In genomic region chr10:124916585-124917167, GRCh38 we compare ENCODE assay signal across 8 cellular contexts. TPM values are rescaled to one million over a fixed set of nuclear protein-coding genes. Genes with fewer than 3 reads are reported as not detected.
DNase-seq lines count a peak whose midpoint lies in the region; ATAC-seq, FAIRE-seq and TF ChIP-seq lines count a peak whose summit lies in the region.

No MANE protein-coding gene starts in this region.

- peak; percentile 87 to 94 for TF ChIP-seq POLR2A in H1 (IDR thresholded peaks at IDR 0.05; ENCODE audit: control extremely low read depth in 1 of 2, low read depth in 2 of 2, low read length in 2 of 2)

- H3K4me1 Mint-ChIP-seq in activated CD8-positive, alpha-beta memory T cell treated with anti-CD3 and anti-CD28 coated beads, Interleukin-2, amount 10 ng/mL, durations not matched to agents 7 days and 5 days: peaks cover 32% of the 10 kb centered on the region

- H4K91ac ChIP-seq in H1 (replicated peaks; ENCODE audit: insufficient read length, low read length) (peak overlapping the region; percentile 85), mesenchymal stem cell (ENCODE audit: low read length) (peak overlapping the region; percentile 92)

- no peak for FAIRE-seq in H1 (lab: Jason Lieb, UNC)

- 0 out of 2 replicates have a peak overlapping the region, but pooled peaks have one; percentile 56 for H2BK5ac ChIP-seq in H1 (ENCODE audit: low read depth, low read length)
- peak overlapping the region; percentile 97 for H2BK5ac ChIP-seq in mesenchymal stem cell (ENCODE audit: low read depth, low read length, poor library complexity, severe bottlenecking)

- peak overlapping the region; percentile 93 to 100 (median 97) for H3K4me3 ChIP-seq in H1 (ENCODE audit: extremely low read depth in 1 of 4, insufficient read depth in 2 of 4, low read depth in 3 of 4, low read length in 4 of 4)
- H3K4me3 ChIP-seq in mesenchymal stem cell (ENCODE audit: insufficient read depth in 1 of 2, low read depth in 1 of 2, low read length in 2 of 2): peak overlapping the region; percentile 85 to 98

- peak overlapping the region; percentile 88 for H3K27ac Mint-ChIP-seq in activated CD8-positive, alpha-beta memory T cell treated with anti-CD3 and anti-CD28 coated beads, Interleukin-2, amount 10 ng/mL, durations not matched to agents 7 days and 5 days

- H3K18ac ChIP-seq in H1 (ENCODE audit: extremely low read depth, low read length): peak overlapping the region; percentile 87
- H3K18ac ChIP-seq in mesenchymal stem cell (ENCODE audit: low read depth in 1 of 2, low read length in 2 of 2): peak overlapping the region; percentile 97

- peak; percentile 96 for ATAC-seq in activated CD8-positive, alpha-beta memory T cell treated with anti-CD3 and anti-CD28 coated beads, Interleukin-2, amount 10 ng/mL, durations not matched to agents 7 days and 5 days

- H2BK20ac ChIP-seq in H1 (ENCODE audit: low read length): no peak overlapping the region

- H2BK15ac ChIP-seq in H1 (ENCODE audit: low read length): no peak overlapping the region
- peak overlapping the region; percentile 94 for H2BK15ac ChIP-seq in mesenchymal stem cell (ENCODE audit: low read depth, poor library complexity, severe bottlenecking)

- 1% methylated on average over 33 of the region's 82 CpGs; no CpG with 5 or more reads in 1 of the 2 experiments for WGBS in H1 (ENCODE audit: extremely low coverage in 1 of 2, insufficient coverage in 1 of 2, insufficient read length in 1 of 2, insufficient replicate concordance in 2 of 2, low coverage in 1 of 2, low lambda C conversion rate in 2 of 2, missing lambda C conversion rate in 1 of 2), 2 experiments
- WGBS in mesenchymal stem cell: 2% methylated on average over 32 of the region's 82 CpGs

- H3K56ac ChIP-seq in H1 (replicated peaks; ENCODE audit: insufficient read length, low read depth, low read length): peak overlapping the region; percentile 53

- no peaks in the 10 kb centered on the region for H3K9me3 Mint-ChIP-seq in activated CD8-positive, alpha-beta memory T cell treated with anti-CD3 and anti-CD28 coated beads, Interleukin-2, amount 10 ng/mL, durations not matched to agents 7 days and 5 days (ENCODE audit: low read depth)

- H2AFZ ChIP-seq in H1 (ENCODE audit: low read length): no peak overlapping the region; the same call in 1 of the 2 replicates
- peak overlapping the region; percentile 85 for H2AFZ ChIP-seq in mesenchymal stem cell (ENCODE audit: low read depth, low read length)

- H3K4me1 ChIP-seq in H1 (replicated peaks in 1 of 4; ENCODE audit: control insufficient read depth in 3 of 4, insufficient read depth in 4 of 4, low read length in 3 of 4) (no peaks in the 10 kb centered on the region), mesenchymal stem cell (ENCODE audit: control insufficient read depth, insufficient read depth, low read depth, low read length) (peaks cover 4% of the 10 kb centered on the region)

- peaks cover 4% of the 10 kb centered on the region for H3K36me3 Mint-ChIP-seq in activated CD8-positive, alpha-beta memory T cell treated with anti-CD3 and anti-CD28 coated beads, Interleukin-2, amount 10 ng/mL, durations not matched to agents 7 days and 5 days

- no peak overlapping the region for H3K14ac ChIP-seq in H1 (ENCODE audit: insufficient read length)
- peak overlapping the region in 1 of 2 experiments; percentile 90 for H3K14ac ChIP-seq in mesenchymal stem cell (ENCODE audit: low read length in 2 of 2)

- peaks cover 8% of the 10 kb centered on the region for H3K27me3 Mint-ChIP-seq in activated CD8-positive, alpha-beta memory T cell treated with anti-CD3 and anti-CD28 coated beads, Interleukin-2, amount 10 ng/mL, durations not matched to agents 7 days and 5 days

- POLR2A ChIA-PET in H1 (lab: Charles Lee; ENCODE audit: partially characterized antibody): interaction anchor here (0.7 to 2.8 kb wide), 22 partner anchors 9 to 445 kb away, joined by 3 to 17 read pairs (median 3); partner anchors contain the start of gene EEF1AKMT2

- H3K9ac ChIP-seq in H1 (replicated peaks in 1 of 4; ENCODE audit: extremely low read depth in 1 of 4, low read depth in 3 of 4, low read length in 3 of 4): peak overlapping the region; percentile 91 to 92 (median 92)
- H3K9ac ChIP-seq in mesenchymal stem cell (ENCODE audit: low read length): peak overlapping the region; percentile 98

- H3K79me2 ChIP-seq in H1 (ENCODE audit: control insufficient read depth in 1 of 2, insufficient read depth in 2 of 2, low read length in 2 of 2): peaks cover 28 to 49% of the 10 kb centered on the region in 2 experiments

- CTCF ChIA-PET in activated CD8-positive, alpha-beta memory T cell treated with anti-CD3 and anti-CD28 coated beads, Interleukin-2, amount 10 ng/mL, durations not matched to agents 7 days and 5 days (lab: Charles Lee): interaction anchor here (1.2 to 1.9 kb wide), 4 partner anchors 37 to 175 kb away, joined by 3 to 6 read pairs (median 4); no protein-coding TSS in a partner anchor
- CTCF ChIA-PET in H1 (lab: Charles Lee; ENCODE audit: partially characterized antibody): interaction anchor here (1.3 kb wide), 1 partner anchor 16 kb away, joined by 5 read pairs; no protein-coding TSS in a partner anchor

- H4K8ac ChIP-seq in H1 (ENCODE audit: extremely low read depth, insufficient read depth, low read length): peak overlapping the region; percentile 99; the same call in 1 of the 2 replicates
- H4K8ac ChIP-seq in mesenchymal stem cell (ENCODE audit: low read length): peak overlapping the region; percentile 99

- no peak for TF ChIP-seq RAD21 in H1 (IDR thresholded peaks at IDR 0.05 in 1 of 2, conservative IDR thresholded peaks at IDR 0.05 in 1 of 2; ENCODE audit: low read depth in 2 of 2, low read length in 2 of 2)

- no peaks in the 10 kb centered on the region for H3K9me3 ChIP-seq in H1 (ENCODE audit: insufficient read depth in 2 of 2, low read depth in 1 of 2, low read length in 1 of 2)
- no peaks in the 10 kb centered on the region for H3K9me3 ChIP-seq in mesenchymal stem cell (ENCODE audit: control insufficient read depth, low read length)

- H3K27ac ChIP-seq in H1 (ENCODE audit: low read depth, low read length) (peak overlapping the region; percentile 91), mesenchymal stem cell (ENCODE audit: low read length, poor library complexity, severe bottlenecking) (peak overlapping the region; percentile 59)

- peak; percentile 85 for DNase-seq in COLO829 (ENCODE audit: low spot score)
- DNase-seq in GM20000 (ENCODE audit: low spot score): peak; percentile 100
- peak; percentile 56 for DNase-seq in HS-5 (ENCODE audit: low read depth)
- DNase-seq in NOMO-1 (lab: John Stamatoyannopoulos, UW; ENCODE audit: unreplicated experiment in 2 of 2): peak; percentile 95 to 98
- DNase-seq in activated CD8-positive, alpha-beta memory T cell treated with anti-CD3 and anti-CD28 coated beads, Interleukin-2, amount 10 ng/mL, durations not matched to agents 7 days and 5 days: peak; percentile 97
- peak; percentile 84 to 98 for DNase-seq in H1 (ENCODE audit: low read depth in 1 of 2, low spot score in 2 of 2)
- DNase-seq in mesenchymal stem cell: peak; percentile 97
- peak; percentile 93 for DNase-seq in stimulated activated CD8-positive, alpha-beta memory T cell treated with anti-CD3 and anti-CD28 coated beads, Interleukin-12 subunit alpha, Interleukin-12 subunit beta, amount 100 ng/mL, for 24 hours (ENCODE audit: extremely low read depth)

- H3K27me3 ChIP-seq in H1 (replicated peaks in 1 of 4; ENCODE audit: control insufficient read depth in 3 of 4, extremely low read depth in 1 of 4, insufficient read depth in 3 of 4, low read length in 3 of 4): no peaks in the 10 kb centered on the region
- H3K27me3 ChIP-seq in mesenchymal stem cell (ENCODE audit: control insufficient read depth in 1 of 2, insufficient read depth in 1 of 2, low read length in 2 of 2): no peaks in the 10 kb centered on the region

- H4K5ac ChIP-seq in H1 (ENCODE audit: insufficient read length, low read depth, low read length): peak overlapping the region; percentile 91

- H3K4me2 ChIP-seq in H1 (ENCODE audit: insufficient read depth in 1 of 2, low read depth in 2 of 2, low read length in 2 of 2): peak overlapping the region; percentile 91
- H3K4me2 ChIP-seq in mesenchymal stem cell (ENCODE audit: low read length, poor library complexity, severe bottlenecking): peak overlapping the region; percentile 92

- peaks cover 6 to 15% of the 10 kb centered on the region in 2 experiments for H4K20me1 ChIP-seq in H1 (replicated peaks in 1 of 2; ENCODE audit: control insufficient read depth in 1 of 2, insufficient read depth in 2 of 2, low read length in 2 of 2)

- peak in 1 of 2 experiments; percentile 33; a peak in 1 of 3 replicates for TF ChIP-seq EP300 in H1 (IDR thresholded peaks at IDR 0.05; ENCODE audit: borderline replicate concordance in 1 of 2, low read depth in 2 of 2, low read length in 2 of 2)

- peaks cover 7% of the 10 kb centered on the region; the same call in 1 of the 2 replicates for H3K23me2 ChIP-seq in H1 (ENCODE audit: low read depth, low read length)

- H2AK5ac ChIP-seq in H1 (ENCODE audit: low read depth, low read length) (no peak overlapping the region), mesenchymal stem cell (ENCODE audit: low read length, severe bottlenecking) (no peak overlapping the region)

- H2BK120ac ChIP-seq in H1 (replicated peaks; ENCODE audit: low read depth, low read length) (no peak overlapping the region), mesenchymal stem cell (ENCODE audit: low read depth, low read length) (peak overlapping the region; percentile 99)

- H3K23ac ChIP-seq in H1 (ENCODE audit: insufficient read length) (no peak overlapping the region), mesenchymal stem cell (ENCODE audit: low read length in 2 of 2) (peak overlapping the region in 1 of 2 experiments; percentile 95)

- H3K79me1 ChIP-seq in H1 (ENCODE audit: low read depth, low read length): no peaks in the 10 kb centered on the region
- H3K79me1 ChIP-seq in mesenchymal stem cell (replicated peaks; ENCODE audit: low read length, poor library complexity, severe bottlenecking): peaks cover 2% of the 10 kb centered on the region

- H3K4me3 Mint-ChIP-seq in activated CD8-positive, alpha-beta memory T cell treated with anti-CD3 and anti-CD28 coated beads, Interleukin-2, amount 10 ng/mL, durations not matched to agents 7 days and 5 days: peak overlapping the region; percentile 86

- peak overlapping the region; percentile 69 for H3K4ac ChIP-seq in H1 (replicated peaks; ENCODE audit: insufficient read length, low read depth, low read length)
- H3K4ac ChIP-seq in mesenchymal stem cell (ENCODE audit: low read depth in 1 of 2, low read length in 2 of 2): peak overlapping the region in 1 of 2 experiments; percentile 98

- H2BK12ac ChIP-seq in H1 (ENCODE audit: low read depth, low read length): no peak overlapping the region
- H2BK12ac ChIP-seq in mesenchymal stem cell (ENCODE audit: low read length in 2 of 2): peak overlapping the region in 1 of 2 experiments; percentile 60

- TF ChIP-seq CTCF in GM20000 (IDR thresholded peaks at IDR 0.05; ENCODE audit: extremely low read depth, missing control alignments): no peak
- TF ChIP-seq CTCF in H1 (IDR thresholded peaks at IDR 0.05; ENCODE audit: control extremely low read depth in 1 of 3, insufficient read depth in 1 of 3, low read depth in 1 of 3, low read length in 3 of 3): no peak

- no peaks in the 10 kb centered on the region for H3K36me3 ChIP-seq in H1 (ENCODE audit: control insufficient read depth in 2 of 4, insufficient read depth in 4 of 4, low read length in 3 of 4)
- no peaks in the 10 kb centered on the region for H3K36me3 ChIP-seq in mesenchymal stem cell (ENCODE audit: control insufficient read depth in 1 of 2, insufficient read depth in 2 of 2, low read depth in 1 of 2, low read length in 2 of 2)

RNA-seq across cellular contexts. Expression of gene ZRANB1, which starts 25.2 kb away (rescaled TPM):
- 10 to 100 TPM in 1 of 2 experiments, 1 to 10 TPM in 1; 9.8 to 11.5 TPM for total RNA-seq in activated CD8-positive, alpha-beta memory T cell treated with anti-CD3 and anti-CD28 coated beads, Interleukin-2, amount 10 ng/mL, durations not matched to agents 7 days and 5 days
- total RNA-seq in H1 (2021; fragmentation: NEBNext Ultra II Directional; extraction: Animal tissue kit (Norgen Biotek cat#: 25700)): 17.7 and 19.9 TPM in 2 replicates
- polyA plus RNA-seq in H1 (2011; rRNA removed): 3.9 and 6.1 TPM in 2 replicates
- polyA plus RNA-seq in H1 (2011; cell fraction: cytosol; rRNA removed): 8.0 TPM
- polyA plus RNA-seq in H1 (2011; cell fraction: nucleus; rRNA removed): 4.1 TPM
- 6.9 to 9.3 TPM (median 8.6 TPM) in 4 replicates for polyA plus RNA-seq in H1 (2012, experiment 1 of 2)
- polyA plus RNA-seq in H1 (2012, experiment 2 of 2): 0.45 TPM
- 9.5 TPM for polyA plus RNA-seq in H1 (2013, experiment 1 of 2)
- polyA plus RNA-seq in H1 (2013, experiment 2 of 2): 9.7 TPM
- 23.8 and 27.1 TPM in 2 replicates for polyA minus RNA-seq in H1 (2011; rRNA and poly(A)+ RNA removed)
- polyA minus RNA-seq in H1 (2011; cell fraction: cytosol; rRNA and poly(A)+ RNA removed): 12.5 TPM
- 30.8 TPM for polyA minus RNA-seq in H1 (2011; cell fraction: nucleus; rRNA and poly(A)+ RNA removed)
- polyA plus RNA-seq in mesenchymal stem cell (2013, experiment 1 of 2): 17.5 TPM
- polyA plus RNA-seq in mesenchymal stem cell (2013, experiment 2 of 2): 18.6 TPM

Comparison
In these comparisons a context has a peak if more than half of its experiments do, and no peak if none do; other contexts are left out.
1. Peak in every context shown above with its lines: DNase-seq, ATAC-seq, H3K4me3 ChIP-seq and H3K27ac ChIP-seq.